ENCODE assay signal across 13 cellular contexts in the genomic region with DNA sequence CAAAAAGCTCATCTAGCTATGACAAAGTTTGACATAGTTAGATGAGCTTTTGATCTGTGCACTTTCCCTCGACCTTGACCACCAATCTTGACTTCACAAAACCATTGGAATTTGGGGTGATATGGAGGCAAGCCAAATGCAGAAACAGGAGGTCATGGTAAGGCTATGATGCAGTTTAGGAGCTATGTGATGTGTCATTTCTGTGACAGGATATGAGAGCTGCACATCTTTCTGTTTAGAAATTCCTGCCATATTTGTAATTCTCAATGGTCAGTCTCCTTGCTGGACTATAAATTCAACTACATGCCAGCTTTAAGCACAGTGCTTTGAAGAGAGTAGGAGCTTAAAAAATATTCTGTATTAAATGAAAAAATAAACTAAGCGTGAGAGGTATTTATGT. TPM values are rescaled to one million over a fixed set of nuclear protein-coding genes. Genes with fewer than 3 reads are reported as not detected.
DNase-seq lines count a peak whose midpoint lies in the region; ATAC-seq and TF ChIP-seq lines count a peak whose summit lies in the region.
"Had no signal": no experiment of that assay in that cellular context is flagged by ENCODE, and none has a peak within 500 bp of the region (broad histone marks: within the 10 kb centered on the region; RNA-seq: fewer than 3 reads in every experiment).

No MANE protein-coding gene starts in this region.

- peak; percentile 42 for DNase-seq in hepatic stellate cell (ENCODE audit: low spot score)
- no peak for DNase-seq in HT-29 (ENCODE audit: low spot score)
- no peak for DNase-seq in NCI-H2029 treated with DMSO at 0.1 percent for 48 hours (lab: John Stamatoyannopoulos, UW)
- DNase-seq in stimulated activated naive CD4-positive, alpha-beta T cell (lab: John Stamatoyannopoulos, UW): no peak
- DNase-seq: aorta, NCI-H1092 treated with DMSO at 0.1 percent for 48 hours, NCI-H524 treated with DMSO at 0.1 percent for 48 hours had no signal

- H3K4me1 ChIP-seq in BLaER1: peaks cover 16% of the 10 kb centered on the region

- no peak overlapping the region for H3K9ac ChIP-seq in BLaER1

- peak; percentile 54 for ATAC-seq in SK-N-SH treated with all-trans-retinoic acid at 6 μM for 48 hours

- no peaks in the 10 kb centered on the region for H4K20me1 ChIP-seq in BLaER1

- H3K4me2 ChIP-seq in BLaER1: peak overlapping the region; percentile 48

- H3K27me3 ChIP-seq in BLaER1: no peaks in the 10 kb centered on the region
- H3K27me3 ChIP-seq: right atrium auricular region had no signal

- no peak overlapping the region for H3K4me3 ChIP-seq in BLaER1
- H3K4me3 ChIP-seq: right atrium auricular region, thoracic aorta had no signal

- H3K9me3 ChIP-seq in BLaER1: 0 out of 2 replicates have a peak, but pooled peaks cover 4% of the 10 kb centered on the region
- H3K9me3 ChIP-seq: right atrium auricular region, thoracic aorta had no signal

- H3K27ac ChIP-seq in BLaER1: no peak overlapping the region
- H3K27ac ChIP-seq: C4-2B, right atrium auricular region, thoracic aorta had no signal

- H3K36me3 ChIP-seq in BLaER1: no peaks in the 10 kb centered on the region
- H3K36me3 ChIP-seq: right atrium auricular region, thoracic aorta had no signal

TF ChIP-seq in SK-N-SH treated with all-trans-retinoic acid at 6 μM for 48 hours, 23 proteins besides CTCF, POLR2A, EP300 and RAD21:
- TF ChIP-seq OSR1 (CRISPR knock-in tag; IDR thresholded peaks at IDR 0.05) (no peak), ZNF70 (CRISPR knock-in tag; IDR thresholded peaks at IDR 0.05) (no peak), GLIS3 (CRISPR knock-in tag; IDR thresholded peaks at IDR 0.05) (no peak), TCF4 (CRISPR knock-in tag; IDR thresholded peaks at IDR 0.05; ENCODE audit: borderline replicate concordance) (no peak), PATZ1 (CRISPR knock-in tag; IDR thresholded peaks at IDR 0.05; ENCODE audit: borderline replicate concordance) (no peak), ZNF8 (CRISPR knock-in tag; IDR thresholded peaks at IDR 0.05) (no peak), CSDC2 (CRISPR knock-in tag; IDR thresholded peaks at IDR 0.05) (no peak), ARNTL (CRISPR knock-in tag; IDR thresholded peaks at IDR 0.05; ENCODE audit: borderline replicate concordance, low read depth) (no peak), ZC3H10 (CRISPR knock-in tag; IDR thresholded peaks at IDR 0.05) (no peak), ZNF565 (CRISPR knock-in tag; conservative IDR thresholded peaks at IDR 0.05; ENCODE audit: low read depth) (no peak), RARB (CRISPR knock-in tag; IDR thresholded peaks at IDR 0.05) (no peak), ESRRG (CRISPR knock-in tag; IDR thresholded peaks at IDR 0.05) (no peak), ZFP30 (CRISPR knock-in tag; IDR thresholded peaks at IDR 0.05) (no peak)
- TF ChIP-seq, protein P1, sequence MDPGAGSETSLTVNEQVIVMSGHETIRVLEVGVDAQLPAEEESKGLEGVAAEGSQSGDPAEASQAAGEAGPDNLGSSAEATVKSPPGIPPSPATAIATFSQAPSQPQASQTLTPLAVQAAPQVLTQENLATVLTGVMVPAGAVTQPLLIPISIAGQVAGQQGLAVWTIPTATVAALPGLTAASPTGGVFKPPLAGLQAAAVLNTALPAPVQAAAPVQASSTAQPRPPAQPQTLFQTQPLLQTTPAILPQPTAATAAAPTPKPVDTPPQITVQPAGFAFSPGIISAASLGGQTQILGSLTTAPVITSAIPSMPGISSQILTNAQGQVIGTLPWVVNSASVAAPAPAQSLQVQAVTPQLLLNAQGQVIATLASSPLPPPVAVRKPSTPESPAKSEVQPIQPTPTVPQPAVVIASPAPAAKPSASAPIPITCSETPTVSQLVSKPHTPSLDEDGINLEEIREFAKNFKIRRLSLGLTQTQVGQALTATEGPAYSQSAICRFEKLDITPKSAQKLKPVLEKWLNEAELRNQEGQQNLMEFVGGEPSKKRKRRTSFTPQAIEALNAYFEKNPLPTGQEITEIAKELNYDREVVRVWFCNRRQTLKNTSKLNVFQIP (CRISPR knock-in tag; IDR thresholded peaks at IDR 0.05; ENCODE audit: borderline replicate concordance, low read depth): no peak

RNA-seq across cellular contexts. Expression of gene OR51B6, which starts 12.9 kb away (rescaled TPM):
- not detected in 2 replicates for total RNA-seq in HT-29 (2014; rRNA removed; shearing (Covaris generic))
- total RNA-seq: aorta, mesothelial cell of epicardium, right atrium auricular region, thoracic aorta had no signal

RNA-seq across cellular contexts. Expression of gene OR51M1, which starts 19.4 kb away (rescaled TPM):
- not detected in 2 replicates for total RNA-seq in HT-29 (2014; rRNA removed; shearing (Covaris generic))
- total RNA-seq: aorta, mesothelial cell of epicardium, right atrium auricular region, thoracic aorta had no signal

RNA-seq across cellular contexts. Expression of gene OR51B5, which starts 20.9 kb away (rescaled TPM):
- total RNA-seq in HT-29 (2014; rRNA removed; shearing (Covaris generic)): not detected in 2 replicates
- total RNA-seq: right atrium auricular region had no signal

RNA-seq across cellular contexts. Expression of gene OR51B2, which starts 40.1 kb away (rescaled TPM):
- not detected in 2 replicates for total RNA-seq in HT-29 (2014; rRNA removed; shearing (Covaris generic))
- total RNA-seq: aorta, right atrium auricular region, thoracic aorta had no signal

RNA-seq across cellular contexts. Expression of gene OR51Q1, which starts 57.7 kb away (rescaled TPM):
- not detected in 2 replicates for total RNA-seq in HT-29 (2014; rRNA removed; shearing (Covaris generic))
- total RNA-seq: aorta, mesothelial cell of epicardium, right atrium auricular region, thoracic aorta had no signal
